2 cellular contexts compared by ENCODE assay signal in genomic region chr1:154186177-154186576, GRCh38.
TF ChIP-seq lines count a peak whose summit lies in the region.

No MANE protein-coding gene starts in this region.

TF ChIP-seq in GM23338, 12 proteins besides CTCF, POLR2A, EP300 and RAD21:
- TF ChIP-seq ZNF114 (CRISPR knock-in tag; IDR thresholded peaks at IDR 0.05) (no peak), ZNF331 (CRISPR knock-in tag; IDR thresholded peaks at IDR 0.05; ENCODE audit: low read depth) (no peak), EZH2phosphoT487 (IDR thresholded peaks at IDR 0.05; ENCODE audit: unreplicated experiment) (no peak), ZNF462 (CRISPR knock-in tag; IDR thresholded peaks at IDR 0.05) (0 out of 2 replicates have a peak, but pooled peaks have one; percentile 7), POLR2AphosphoS5 (IDR thresholded peaks at IDR 0.05; ENCODE audit: low read depth) (no peak)

TF ChIP-seq in endothelial cell of umbilical vein, 7 proteins besides CTCF, POLR2A, EP300 and RAD21:
- TF ChIP-seq JUN (IDR thresholded peaks at IDR 0.05; ENCODE audit: borderline replicate concordance, insufficient read depth, insufficient read length, low read depth): peak; percentile 51
- peak; percentile 22 for TF ChIP-seq GATA2 (IDR thresholded peaks at IDR 0.05; ENCODE audit: insufficient read depth, insufficient read length, low read depth, low read length)
- no peak for TF ChIP-seq MYC (IDR thresholded peaks at IDR 0.05; ENCODE audit: low read depth, low read length)
- TF ChIP-seq POLR2AphosphoS5 (IDR thresholded peaks at IDR 0.05; ENCODE audit: insufficient read depth, low read depth, low read length): no peak
- no peak for TF ChIP-seq MAX (IDR thresholded peaks at IDR 0.05; ENCODE audit: insufficient read depth, insufficient read length)
TF ChIP-seq in endothelial cell of umbilical vein: peak in this region for 2.
